Comparison of ENCODE assay signal across 15 cellular contexts in the genomic region with DNA sequence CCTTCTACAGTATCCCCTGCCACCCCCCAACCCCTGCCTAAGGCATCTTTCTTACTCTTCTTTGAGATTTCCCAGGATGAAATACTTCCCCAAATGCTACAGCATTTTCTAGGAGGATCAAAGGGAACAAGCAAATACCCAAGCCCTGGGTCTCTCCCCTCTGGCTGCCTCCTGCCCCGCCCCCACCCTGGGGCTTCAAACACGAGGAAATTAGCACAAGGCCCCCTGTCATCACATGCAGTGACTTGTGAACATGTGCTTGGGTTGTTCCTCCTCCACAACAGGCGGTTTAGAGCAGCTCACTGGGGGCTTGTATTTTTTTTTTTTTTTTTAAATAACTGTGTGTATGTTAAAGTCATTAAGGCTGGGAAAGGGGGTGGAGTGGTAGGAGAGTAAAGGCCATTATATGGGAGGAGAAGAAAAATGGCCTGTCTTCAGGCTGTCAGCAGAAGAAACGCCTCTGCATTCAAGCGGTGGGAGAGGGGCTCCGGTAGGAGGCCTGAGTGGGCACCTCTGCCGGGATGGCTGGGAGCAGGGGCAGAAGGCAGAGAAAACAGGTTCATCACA.
DNase-seq lines count a peak whose midpoint lies in the region; ATAC-seq, FAIRE-seq and TF ChIP-seq lines count a peak whose summit lies in the region.
"Had no signal": no experiment of that assay in that cellular context is flagged by ENCODE, and none has a peak within 500 bp of the region (broad histone marks: within the 10 kb centered on the region; RNA-seq: fewer than 3 reads in every experiment).

No MANE protein-coding gene starts in this region.

- TF ChIP-seq POLR2A in HepG2 (IDR thresholded peaks at IDR 0.05; ENCODE audit: insufficient read depth in 1 of 2, low read depth in 2 of 2, low read length in 2 of 2) (no peak), right lobe of liver (IDR thresholded peaks at IDR 0.05) (no peak)

- H3K9me3 Mint-ChIP-seq in brain (no peaks in the 10 kb centered on the region), mesothelial cell of epicardium (no peaks in the 10 kb centered on the region)
- H3K9me3 Mint-ChIP-seq: activated CD4-positive, alpha-beta memory T cell treated with anti-CD3 and anti-CD28 coated beads for 36 hours; activated naive CD4-positive, alpha-beta T cell treated with anti-CD3 and anti-CD28 coated beads, Interleukin-2, amount 50 U/mL, for 72 hours; activated T-cell treated with anti-CD3 and anti-CD28 coated beads, Interleukin-2, amount 50 U/mL, for 4 hours had no signal

- H3K9ac ChIP-seq in HepG2 (ENCODE audit: insufficient read depth, low read depth, low read length), result no peak overlapping the region

- TF ChIP-seq CTCF in HepG2 (CRISPR knock-in tag; IDR thresholded peaks at IDR 0.05), result no peak
- no peak for TF ChIP-seq CTCF in right lobe of liver (IDR thresholded peaks at IDR 0.05)
- no peak for TF ChIP-seq CTCF in brain (conservative IDR thresholded peaks at IDR 0.05)
- no peak for TF ChIP-seq CTCF in mesothelial cell of epicardium (IDR thresholded peaks at IDR 0.05; ENCODE audit: unreplicated experiment)

- H3K27me3 ChIP-seq in HepG2 (ENCODE audit: control insufficient read depth in 1 of 2, insufficient read depth in 2 of 2, low read length in 2 of 2), result no peaks in the 10 kb centered on the region
- no peaks in the 10 kb centered on the region for H3K27me3 ChIP-seq in right lobe of liver
- H3K27me3 ChIP-seq: neutrophil had no signal

- H3K27ac Mint-ChIP-seq in brain, result peak overlapping the region in 4 of 5 experiments; percentile 62 to 90 (median 77)
- H3K27ac Mint-ChIP-seq in mesothelial cell of epicardium, result peak overlapping the region; percentile 57
- H3K27ac Mint-ChIP-seq: activated CD4-positive, alpha-beta memory T cell treated with anti-CD3 and anti-CD28 coated beads for 36 hours; activated naive CD4-positive, alpha-beta T cell treated with anti-CD3 and anti-CD28 coated beads, Interleukin-2, amount 50 U/mL, for 72 hours had no signal

- CTCF ChIA-PET in HepG2 (lab: Yijun Ruan, JAX; ENCODE audit: low intra/inter-chr PET ratio, low total read pairs), result no interaction called here

- H3K27me3 Mint-ChIP-seq in brain (no peaks in the 10 kb centered on the region), mesothelial cell of epicardium (ENCODE audit: low read depth) (peaks cover 2% of the 10 kb centered on the region)

- in situ Hi-C loops in HepG2 (cut with HindIII; ENCODE audit: extremely low pct_ligation_motif_present, low pct_unique_long_range_greater_than_20kb) (no loop called here), ACHN (cut with HindIII; ENCODE audit: low pct_ligation_motif_present, low pct_unique_long_range_greater_than_20kb, low sequenced_read_pairs) (no loop called here)

- no peaks in the 10 kb centered on the region for H4K20me1 ChIP-seq in HepG2 (ENCODE audit: insufficient read depth, low read length)

- peak overlapping the region in 1 of 5 experiments; percentile 14 for H3K4me3 Mint-ChIP-seq in brain
- no peak overlapping the region for H3K4me3 Mint-ChIP-seq in mesothelial cell of epicardium
- H3K4me3 Mint-ChIP-seq: activated CD4-positive, alpha-beta memory T cell treated with anti-CD3 and anti-CD28 coated beads for 36 hours; activated T-cell treated with anti-CD3 and anti-CD28 coated beads, Interleukin-2, amount 50 U/mL, for 4 hours had no signal

- H3K4me2 ChIP-seq in HepG2 (ENCODE audit: low read depth, low read length), result no peak overlapping the region

- H3K4me1 ChIP-seq in HepG2 (ENCODE audit: insufficient read depth, low read length), result peaks cover 96% of the 10 kb centered on the region
- peaks cover 0 to 56% (median 17%) of the 10 kb centered on the region in 4 donors for H3K4me1 ChIP-seq in right lobe of liver

- ATAC-seq in HepG2 (no peak), right lobe of liver (no peak)
- ATAC-seq: activated naive CD4-positive, alpha-beta T cell treated with anti-CD3 and anti-CD28 coated beads, Interleukin-2, amount 50 U/mL, for 72 hours; activated T-cell treated with anti-CD3 and anti-CD28 coated beads, Interleukin-2, amount 50 U/mL, for 4 hours; GM12878 had no signal

- H3K36me3 ChIP-seq in HepG2 (replicated peaks in 1 of 2; ENCODE audit: control insufficient read depth in 1 of 2, insufficient read depth in 2 of 2, low read length in 2 of 2) (no peaks in the 10 kb centered on the region), right lobe of liver (no peaks in the 10 kb centered on the region)
- H3K36me3 ChIP-seq: neutrophil had no signal

- intact Hi-C loops in HepG2 (cut with micrococcal nuclease; ENCODE audit: unreplicated experiment) (no loop called here), right lobe of liver (cut with DNase I) (no loop called here)

- H2AFZ ChIP-seq in HepG2 (ENCODE audit: low read length), result no peak overlapping the region

- H3K4me3 ChIP-seq in HepG2 (replicated peaks in 1 of 3; ENCODE audit: insufficient read depth in 1 of 3, low read depth in 2 of 3, low read length in 3 of 3) (no peak overlapping the region), right lobe of liver (no peak overlapping the region)
- H3K4me3 ChIP-seq: GM12878 had no signal

- POLR2A ChIA-PET in HepG2 (lab: Yijun Ruan, JAX), result no interaction called here

- DNase-seq in HepG2 (ENCODE audit: low spot score) (no peak), right lobe of liver (no peak), mesothelial cell of epicardium (ENCODE audit: low spot score in 2 of 2, unreplicated experiment in 2 of 2) (no peak), NCI-H345 (lab: John Stamatoyannopoulos, UW) (no peak), activated gamma-delta T cell (lab: John Stamatoyannopoulos, UW) (no peak), ACHN (no peak), CD1c-positive myeloid dendritic cell (ENCODE audit: extremely low spot score) (no peak)
- DNase-seq: activated CD4-positive, alpha-beta memory T cell treated with anti-CD3 and anti-CD28 coated beads for 36 hours; activated T-cell treated with anti-CD3 and anti-CD28 coated beads, Interleukin-2, amount 50 U/mL, for 4 hours; stimulated activated CD4-positive, alpha-beta T cell treated with anti-CD3 and anti-CD28 coated beads, Interleukin-1b, Interleukin-23, amount 100 ng/mL, for 48 hours had no signal

- no TSS peak for BruUV-seq in HepG2 (replicated peaks; lab: Mats Ljungman, UMichigan)

- no peak for TF ChIP-seq EP300 in HepG2 (IDR thresholded peaks at IDR 0.05; ENCODE audit: low read depth in 2 of 2, low read length in 2 of 2)
- TF ChIP-seq EP300 in HepG2 (CRISPR knock-in tag; IDR thresholded peaks at IDR 0.05; ENCODE audit: borderline replicate concordance), result no peak

- no peak for TF ChIP-seq RAD21 in HepG2 (CRISPR knock-in tag; IDR thresholded peaks at IDR 0.05)

- peaks cover 97% of the 10 kb centered on the region for H3K4me1 Mint-ChIP-seq in brain
- H3K4me1 Mint-ChIP-seq in mesothelial cell of epicardium, result peaks cover 61% of the 10 kb centered on the region

- no peaks in the 10 kb centered on the region for H3K9me3 ChIP-seq in HepG2 (ENCODE audit: low read length)
- no peaks in the 10 kb centered on the region for H3K9me3 ChIP-seq in right lobe of liver
- H3K9me3 ChIP-seq: neutrophil had no signal

- FAIRE-seq in HepG2 (lab: Jason Lieb, UNC), result no peak
- FAIRE-seq: G401.6, GM12878 had no signal

- H3K36me3 Mint-ChIP-seq in brain (peaks cover 3% of the 10 kb centered on the region), mesothelial cell of epicardium (no peaks in the 10 kb centered on the region)
- H3K36me3 Mint-ChIP-seq: activated CD4-positive, alpha-beta memory T cell treated with anti-CD3 and anti-CD28 coated beads for 36 hours; activated naive CD4-positive, alpha-beta T cell treated with anti-CD3 and anti-CD28 coated beads, Interleukin-2, amount 50 U/mL, for 72 hours had no signal

- no peaks in the 10 kb centered on the region for H3K79me2 ChIP-seq in HepG2 (ENCODE audit: insufficient read depth, low read length)

- H3K27ac ChIP-seq in HepG2 (ENCODE audit: extremely low read length, insufficient read depth, low read length) (no peak overlapping the region), right lobe of liver (no peak overlapping the region)
- H3K27ac ChIP-seq: neutrophil had no signal

- 52% methylated on average over 7 of the region's 7 CpGs for WGBS in HepG2 (ENCODE audit: low lambda C conversion rate)
- 79% methylated on average over 3 of the region's 7 CpGs for WGBS in right lobe of liver (ENCODE audit: insufficient coverage, low coverage, low lambda C conversion rate, missing lambda C conversion rate)

TF ChIP-seq in HepG2, 621 proteins besides CTCF, POLR2A, EP300 and RAD21 (continues in another document):
- TF ChIP-seq, protein P1, sequence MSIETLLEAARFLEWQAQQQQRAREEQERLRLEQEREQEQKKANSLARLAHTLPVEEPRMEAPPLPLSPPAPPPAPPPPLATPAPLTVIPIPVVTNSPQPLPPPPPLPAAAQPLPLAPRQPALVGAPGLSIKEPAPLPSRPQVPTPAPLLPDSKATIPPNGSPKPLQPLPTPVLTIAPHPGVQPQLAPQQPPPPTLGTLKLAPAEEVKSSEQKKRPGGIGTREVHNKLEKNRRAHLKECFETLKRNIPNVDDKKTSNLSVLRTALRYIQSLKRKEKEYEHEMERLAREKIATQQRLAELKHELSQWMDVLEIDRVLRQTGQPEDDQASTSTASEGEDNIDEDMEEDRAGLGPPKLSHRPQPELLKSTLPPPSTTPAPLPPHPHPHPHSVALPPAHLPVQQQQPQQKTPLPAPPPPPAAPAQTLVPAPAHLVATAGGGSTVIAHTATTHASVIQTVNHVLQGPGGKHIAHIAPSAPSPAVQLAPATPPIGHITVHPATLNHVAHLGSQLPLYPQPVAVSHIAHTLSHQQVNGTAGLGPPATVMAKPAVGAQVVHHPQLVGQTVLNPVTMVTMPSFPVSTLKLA (IDR thresholded peaks at IDR 0.05), result peak; percentile 84
- no peak for TF ChIP-seq XBP1 (CRISPR knock-in tag; IDR thresholded peaks at IDR 0.05)
- no peak for TF ChIP-seq MXI1 (IDR thresholded peaks at IDR 0.05; ENCODE audit: borderline replicate concordance, low read depth, low read length)
- 0 out of 2 replicates have a peak, but pooled peaks have one; percentile 20 for TF ChIP-seq SAP130 (CRISPR knock-in tag; IDR thresholded peaks at IDR 0.05; ENCODE audit: low read depth)
- TF ChIP-seq, protein P2, sequence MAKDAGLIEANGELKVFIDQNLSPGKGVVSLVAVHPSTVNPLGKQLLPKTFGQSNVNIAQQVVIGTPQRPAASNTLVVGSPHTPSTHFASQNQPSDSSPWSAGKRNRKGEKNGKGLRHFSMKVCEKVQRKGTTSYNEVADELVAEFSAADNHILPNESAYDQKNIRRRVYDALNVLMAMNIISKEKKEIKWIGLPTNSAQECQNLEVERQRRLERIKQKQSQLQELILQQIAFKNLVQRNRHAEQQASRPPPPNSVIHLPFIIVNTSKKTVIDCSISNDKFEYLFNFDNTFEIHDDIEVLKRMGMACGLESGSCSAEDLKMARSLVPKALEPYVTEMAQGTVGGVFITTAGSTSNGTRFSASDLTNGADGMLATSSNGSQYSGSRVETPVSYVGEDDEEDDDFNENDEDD (CRISPR knock-in tag; IDR thresholded peaks at IDR 0.05; ENCODE audit: borderline replicate concordance), result no peak
